Comparison of ENCODE assay signal across 9 cellular contexts in genomic region chr13:52371736-52372247, GRCh38. TPM values are rescaled to one million over a fixed set of nuclear protein-coding genes. Genes with fewer than 3 reads are reported as not detected.
DNase-seq lines count a peak whose midpoint lies in the region; ATAC-seq, FAIRE-seq and TF ChIP-seq lines count a peak whose summit lies in the region.
"Had no signal": no experiment of that assay in that cellular context is flagged by ENCODE, and none has a peak within 500 bp of the region (broad histone marks: within the 10 kb centered on the region; RNA-seq: fewer than 3 reads in every experiment).

No MANE protein-coding gene starts in this region.

- H2BK5ac ChIP-seq in mesendoderm (ENCODE audit: low read length), result no peak overlapping the region

- no peak overlapping the region for H3K27ac Mint-ChIP-seq in activated naive CD8-positive, alpha-beta T cell treated with anti-CD3 and anti-CD28 coated beads for 36 hours

- H3K4me3 ChIP-seq in MG63 (no peak overlapping the region), choroid plexus epithelial cell (ENCODE audit: low read depth, low read length) (no peak overlapping the region), mesendoderm (ENCODE audit: low read length) (no peak overlapping the region)

- H3K79me1 ChIP-seq in mesendoderm (ENCODE audit: low read length), result no peaks in the 10 kb centered on the region

- WGBS in mesendoderm (ENCODE audit: extremely low coverage, insufficient coverage, low lambda C conversion rate), result no CpG with 5 or more reads among the region's 3 CpGs

- H3K79me2 ChIP-seq in mesendoderm (ENCODE audit: control insufficient read depth, insufficient read depth, low read length), result no peaks in the 10 kb centered on the region

- H3K4me3 Mint-ChIP-seq in activated naive CD8-positive, alpha-beta T cell treated with anti-CD3 and anti-CD28 coated beads for 36 hours, result no peak overlapping the region

- no peak overlapping the region for H4K5ac ChIP-seq in mesendoderm (ENCODE audit: low read length)

- no peaks in the 10 kb centered on the region for H3K4me1 Mint-ChIP-seq in activated naive CD8-positive, alpha-beta T cell treated with anti-CD3 and anti-CD28 coated beads for 36 hours

- H4K8ac ChIP-seq in mesendoderm (ENCODE audit: low read depth, low read length), result no peak overlapping the region

- H2BK15ac ChIP-seq in mesendoderm (replicated peaks; ENCODE audit: low read depth), result no peak overlapping the region

- H2AK5ac ChIP-seq in mesendoderm (ENCODE audit: low read length), result no peak overlapping the region

- no peak overlapping the region for H3K9ac ChIP-seq in mesendoderm (ENCODE audit: low read length)

- peak; percentile 71 for FAIRE-seq in D721Med (lab: Jason Lieb, UNC)

- no peak overlapping the region for H3K27ac ChIP-seq in mesendoderm (ENCODE audit: low read depth, low read length)

- ATAC-seq in HG03460 (IDR thresholded peaks at IDR 0.05; ENCODE audit: unreplicated experiment), result no peak

- H3K36me3 ChIP-seq in MG63, result no peaks in the 10 kb centered on the region
- no peaks in the 10 kb centered on the region for H3K36me3 ChIP-seq in mesendoderm (ENCODE audit: control insufficient read depth, insufficient read depth, low read length)

- no peaks in the 10 kb centered on the region for H3K4me1 ChIP-seq in mesendoderm (ENCODE audit: control insufficient read depth, low read depth, low read length)

- peak overlapping the region; percentile 81 for H3K4ac ChIP-seq in mesendoderm (ENCODE audit: low read depth, low read length)

- H3K36me3 Mint-ChIP-seq in activated naive CD8-positive, alpha-beta T cell treated with anti-CD3 and anti-CD28 coated beads for 36 hours, result no peaks in the 10 kb centered on the region

- H3K27me3 Mint-ChIP-seq in activated naive CD8-positive, alpha-beta T cell treated with anti-CD3 and anti-CD28 coated beads for 36 hours, result no peaks in the 10 kb centered on the region

- H3K27me3 ChIP-seq in MG63 (no peaks in the 10 kb centered on the region), mesendoderm (ENCODE audit: insufficient read depth, low read length, poor library complexity) (no peaks in the 10 kb centered on the region)

- peak overlapping the region; percentile 22 for H3K56ac ChIP-seq in mesendoderm (ENCODE audit: low read length)

- H3K23ac ChIP-seq in mesendoderm (ENCODE audit: low read length), result no peak overlapping the region

- no peaks in the 10 kb centered on the region for H3K9me3 Mint-ChIP-seq in activated naive CD8-positive, alpha-beta T cell treated with anti-CD3 and anti-CD28 coated beads for 36 hours

- DNase-seq in D721Med (ENCODE audit: insufficient read length, low spot score) (no peak), MG63 (peak; percentile 29), choroid plexus epithelial cell (ENCODE audit: low read depth) (peak; percentile 29), mesendoderm (peak; percentile 38), NCI-H2227 treated with DMSO at 0.1 percent for 48 hours (lab: John Stamatoyannopoulos, UW) (no peak), COLO668 (lab: John Stamatoyannopoulos, UW; ENCODE audit: unreplicated experiment) (no peak)
- DNase-seq in activated naive CD8-positive, alpha-beta T cell treated with anti-CD3 and anti-CD28 coated beads for 36 hours, result no peak
- DNase-seq: MV-4-11 had no signal

- no peaks in the 10 kb centered on the region for H3K9me3 ChIP-seq in MG63

- H3K4me2 ChIP-seq in mesendoderm (ENCODE audit: low read length), result no peak overlapping the region

- no peak for TF ChIP-seq CTCF in D721Med (IDR thresholded peaks at IDR 0.05; ENCODE audit: insufficient read depth, missing control alignments)
- TF ChIP-seq CTCF in choroid plexus epithelial cell (conservative IDR thresholded peaks at IDR 0.05; ENCODE audit: low read depth, low read length), result no peak

- no peak overlapping the region for H2BK120ac ChIP-seq in mesendoderm (ENCODE audit: low read depth, low read length)

- H3K18ac ChIP-seq in mesendoderm (ENCODE audit: low read length), result no peak overlapping the region

RNA-seq across cellular contexts. Expression of gene THSD1, which starts 34.2 kb away (rescaled TPM):
- 11.3 and 17.9 TPM in 2 replicates for total RNA-seq in MG63 (2014; rRNA removed; shearing (Covaris generic); ENCODE audit: low replicate concordance)
- polyA plus RNA-seq in mesendoderm (2013, experiment 1 of 2), result 0.08 TPM
- 0.10 TPM for polyA plus RNA-seq in mesendoderm (2013, experiment 2 of 2)
- total RNA-seq in activated naive CD8-positive, alpha-beta T cell treated with anti-CD3 and anti-CD28 coated beads for 36 hours, result under 1 TPM; 0.14 to 0.26 TPM

Comparison
In these comparisons a context has a peak if more than half of its experiments do, and no peak if none do; other contexts are left out.
1. DNase-seq: peak in MG63 (single experiment), choroid plexus epithelial cell (single experiment) and mesendoderm (single experiment); none in D721Med (single experiment), NCI-H2227 treated with DMSO at 0.1 percent for 48 hours (single experiment), COLO668 (single experiment) and activated naive CD8-positive, alpha-beta T cell treated with anti-CD3 and anti-CD28 coated beads for 36 hours (single experiment).